ENCODE assay signal across 8 cellular contexts in the genomic region with DNA sequence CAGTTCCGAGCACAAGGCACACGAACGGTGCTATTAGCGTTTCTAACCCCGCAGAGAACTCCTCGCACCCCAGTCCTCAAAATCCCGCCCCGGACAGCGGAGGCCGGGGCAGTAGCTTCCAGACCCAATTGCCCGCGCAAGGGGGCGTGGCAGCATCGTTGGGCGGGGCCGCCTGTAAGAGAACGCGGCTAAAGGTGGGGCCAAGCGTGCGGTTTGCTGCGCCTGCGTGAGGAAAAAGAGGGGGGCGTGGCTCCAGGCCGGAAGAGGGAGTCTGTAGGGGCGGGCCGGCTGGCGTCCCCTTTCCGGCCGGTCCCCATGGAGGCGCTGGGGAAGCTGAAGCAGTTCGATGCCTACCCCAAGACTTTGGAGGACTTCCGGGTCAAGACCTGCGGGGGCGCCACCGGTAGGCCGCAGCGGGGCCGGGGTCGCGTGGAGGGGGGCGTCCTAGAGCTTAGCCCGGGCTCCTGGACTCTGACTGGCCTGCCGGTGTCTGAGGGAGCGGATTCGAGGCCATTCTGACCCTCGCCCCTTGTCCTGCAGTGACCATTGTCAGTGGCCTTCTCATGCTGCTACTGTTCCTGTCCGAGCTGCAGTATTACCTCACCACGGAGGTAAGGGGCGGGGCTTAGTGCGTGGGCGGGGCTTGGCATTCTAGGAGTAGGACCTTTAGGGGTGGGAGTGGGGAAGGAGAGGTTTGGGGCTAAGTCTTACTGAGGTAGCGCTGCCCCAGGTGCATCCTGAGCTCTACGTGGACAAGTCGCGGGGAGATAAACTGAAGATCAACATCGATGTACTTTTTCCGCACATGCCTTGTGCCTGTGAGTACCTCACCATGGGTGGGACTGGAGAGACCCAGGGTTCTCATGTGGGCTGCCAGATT. TPM values are rescaled to one million over a fixed set of nuclear protein-coding genes. Genes with fewer than 3 reads are reported as not detected.
DNase-seq lines count a peak whose midpoint lies in the region; ATAC-seq and TF ChIP-seq lines count a peak whose summit lies in the region.

A gene (plus strand): TSS at position 296 of the 880 bp plus-strand sequence. CDS start 20 bp downstream, at position 316.

- intact Hi-C loops in Calu3 (cut with micrococcal nuclease; ENCODE audit: unreplicated experiment) (no loop called here), mucosa of descending colon (cut with DNase I, micrococcal nuclease) (no loop called here)

- H3K27ac Mint-ChIP-seq in Calu3 (ENCODE audit: unreplicated experiment) (peak within 1 kb of the TSS; percentile 83), IgD-negative memory B cell (peak within 1 kb of the TSS; percentile 95 to 96 (median 95))

- H3K4me3 Mint-ChIP-seq in Calu3 (ENCODE audit: low read depth, unreplicated experiment) (peak within 1 kb of the TSS; percentile 85), IgD-negative memory B cell (peak within 1 kb of the TSS; percentile 90 to 98 (median 98))

- no TSS peak for BruUV-seq in Calu3 (replicated peaks; lab: Mats Ljungman, UMichigan)

- H3K27me3 Mint-ChIP-seq in Calu3 (ENCODE audit: unreplicated experiment) = no peaks in the 10 kb centered on the region
- H3K27me3 Mint-ChIP-seq in IgD-negative memory B cell = no peaks in the 10 kb centered on the region

- no peaks in the 10 kb centered on the region for H3K9me3 ChIP-seq in mucosa of descending colon

- ATAC-seq in GM21515 (IDR thresholded peaks at IDR 0.05; ENCODE audit: unreplicated experiment) (peak; percentile 84), mucosa of descending colon (peak; percentile 100)

- H3K36me3 ChIP-seq in mucosa of descending colon (ENCODE audit: low read depth) = no peaks in the 10 kb centered on the region

- TF ChIP-seq CTCF in Calu3 (IDR thresholded peaks at IDR 0.05; ENCODE audit: unreplicated experiment) (no peak), mucosa of descending colon (IDR thresholded peaks at IDR 0.05) (no peak)

- H3K4me1 ChIP-seq in mucosa of descending colon (ENCODE audit: low read depth) = no peaks in the 10 kb centered on the region

- DNase-seq in Calu3 (peak; percentile 100), OCI-M1 (lab: John Stamatoyannopoulos, UW) (peak; percentile 98), activated T-cell treated with anti-CD3 and anti-CD28 coated beads for 1 hour (ENCODE audit: low read depth) (peak; percentile 96), epidermal melanocyte (ENCODE audit: insufficient read length, low spot score) (peak; percentile 74), mucosa of descending colon (peak; percentile 99)
- peak; percentile 91 to 94 for DNase-seq in stimulated activated CD8-positive, alpha-beta memory T cell treated with anti-CD3 and anti-CD28 coated beads, Interleukin-4, amount 100 ng/mL, for 1 hour (ENCODE audit: low read depth in 2 of 2, low spot score in 1 of 2)

- H3K36me3 Mint-ChIP-seq in Calu3 (ENCODE audit: insufficient read depth, unreplicated experiment) (peaks cover 34% of the 10 kb centered on the region), IgD-negative memory B cell (peaks cover 3% of the 10 kb centered on the region)

- H3K4me1 Mint-ChIP-seq in Calu3 (ENCODE audit: low read depth, unreplicated experiment) = peaks cover 18% of the 10 kb centered on the region
- H3K4me1 Mint-ChIP-seq in IgD-negative memory B cell = peaks cover 6 to 11% (median 11%) of the 10 kb centered on the region in 3 donors

- peak within 1 kb of the TSS; percentile 63 for H3K4me3 ChIP-seq in mucosa of descending colon

- CTCF ChIA-PET in Calu3 (lab: Charles Lee) = interaction anchor here (0.6 to 2.0 kb wide), 6 partner anchors 10 to 412 kb away, joined by 3 to 6 read pairs (median 4); a partner anchor contains a TSS

- H3K9me3 Mint-ChIP-seq in Calu3 (ENCODE audit: low read depth, unreplicated experiment) (no peaks in the 10 kb centered on the region), IgD-negative memory B cell (no peaks in the 10 kb centered on the region)

RNA-seq across cellular contexts. Expression of the gene that starts here (rescaled TPM):
- total RNA-seq in Calu3 (2022) (392 and 411 TPM in 2 replicates), mucosa of descending colon (100 to 1,000 TPM; 194 to 283 (median 206) TPM)
- 119 TPM for polyA plus RNA-seq in IgD-negative memory B cell

Comparison
In these comparisons a context has a peak if more than half of its experiments do, and no peak if none do; other contexts are left out.
1. Peak in every context shown above with its lines: DNase-seq, ATAC-seq and H3K4me3 ChIP-seq.